In the genomic region with DNA sequence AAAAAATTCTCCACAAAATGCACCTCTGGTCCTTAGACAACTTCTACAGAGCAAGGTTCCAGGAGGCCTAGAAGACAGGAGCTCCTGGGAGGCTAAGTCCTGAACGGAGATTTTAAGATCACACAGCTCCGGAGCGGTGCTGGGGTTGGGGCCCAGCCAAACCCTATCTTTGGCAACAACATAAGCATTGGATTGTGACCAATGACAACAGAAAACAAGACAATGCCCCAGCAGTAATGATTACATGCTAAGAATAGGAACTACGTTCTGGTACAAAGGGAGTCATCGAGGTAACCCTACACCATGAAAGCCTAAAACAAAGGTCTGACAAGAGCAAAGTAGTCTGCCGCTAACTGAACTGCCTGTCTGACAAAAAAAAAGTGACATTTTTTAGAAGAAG, we compare ENCODE assay signal across 1 cellular context.
TF ChIP-seq lines count a peak whose summit lies in the region.

No MANE protein-coding gene starts in this region.

TF ChIP-seq in HepG2, 621 proteins besides CTCF, POLR2A, EP300 and RAD21 (continued from another document):
- no peak for TF ChIP-seq ZXDC (CRISPR knock-in tag; IDR thresholded peaks at IDR 0.05)
- no peak for TF ChIP-seq ZNF790 (CRISPR knock-in tag; IDR thresholded peaks at IDR 0.05; ENCODE audit: borderline replicate concordance)
- TF ChIP-seq MTA3 (CRISPR knock-in tag; IDR thresholded peaks at IDR 0.05): no peak
- TF ChIP-seq ZNF549 (CRISPR knock-in tag; IDR thresholded peaks at IDR 0.05): no peak
- no peak for TF ChIP-seq ZNF207 (IDR thresholded peaks at IDR 0.05; ENCODE audit: borderline replicate concordance)
- TF ChIP-seq TBX3 (IDR thresholded peaks at IDR 0.05; ENCODE audit: borderline replicate concordance): no peak
